1 cellular context compared by ENCODE assay signal in the genomic region with DNA sequence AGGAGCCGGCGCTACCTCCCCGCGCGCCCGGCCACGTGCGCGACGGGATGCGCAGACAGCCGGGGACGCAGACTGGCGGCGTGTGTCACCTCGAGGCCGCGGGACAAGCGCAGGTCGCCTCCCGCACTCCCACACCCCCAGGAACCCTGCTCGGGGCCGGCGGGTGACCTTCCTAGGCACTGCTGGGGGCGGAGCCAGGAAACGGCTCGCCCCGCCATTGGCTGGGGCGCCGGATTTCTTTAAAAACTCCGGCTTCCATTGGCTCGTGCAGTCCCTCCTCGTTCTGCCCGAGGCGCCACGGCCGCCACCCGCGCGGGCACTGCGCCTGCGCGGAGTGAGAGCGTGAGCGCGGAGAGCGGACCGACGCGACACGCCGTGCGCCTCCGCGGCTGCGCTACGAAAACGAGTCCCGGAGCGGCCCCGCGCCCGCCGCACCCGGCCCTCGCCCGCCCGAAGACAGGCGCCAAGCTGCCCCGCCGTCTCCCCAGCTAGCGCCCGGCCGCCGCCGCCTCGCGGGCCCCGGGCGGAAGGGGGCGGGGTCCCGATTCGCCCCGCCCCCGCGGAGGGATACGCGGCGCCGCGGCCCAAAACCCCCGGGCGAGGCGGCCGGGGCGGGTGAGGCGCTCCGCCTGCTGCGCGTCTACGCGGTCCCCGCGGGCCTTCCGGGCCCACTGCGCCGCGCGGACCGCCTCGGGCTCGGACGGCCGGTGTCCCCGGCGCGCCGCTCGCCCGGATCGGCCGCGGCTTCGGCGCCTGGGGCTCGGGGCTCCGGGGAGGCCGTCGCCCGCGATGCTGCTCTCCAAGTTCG.
TF ChIP-seq lines count a peak whose summit lies in the region.

TSS of gene PIM3 (plus strand) at position 614 of the 808 bp plus-strand sequence. CDS start at position 790, 176 bp downstream.

TF ChIP-seq in HepG2, 621 proteins besides CTCF, POLR2A, EP300 and RAD21 (continued from another document and continues in another):
- peak; percentile 94 for TF ChIP-seq THAP7 (CRISPR knock-in tag; IDR thresholded peaks at IDR 0.05)
- no peak for TF ChIP-seq CHD4 (IDR thresholded peaks at IDR 0.05; ENCODE audit: borderline replicate concordance, low read length)
- no peak for TF ChIP-seq MATR3 (CRISPR knock-in tag; IDR thresholded peaks at IDR 0.05)
- TF ChIP-seq ELF3 (CRISPR knock-in tag; IDR thresholded peaks at IDR 0.05), result peak; percentile 83
- peak; percentile 95; the same call in 2 of the 3 replicates for TF ChIP-seq MXI1 (IDR thresholded peaks at IDR 0.05; ENCODE audit: borderline replicate concordance, low read depth, low read length)
- peak; percentile 92 for TF ChIP-seq GABPB1 (CRISPR knock-in tag; IDR thresholded peaks at IDR 0.05)
- TF ChIP-seq MTF2 (CRISPR knock-in tag; IDR thresholded peaks at IDR 0.05; ENCODE audit: borderline replicate concordance), result peak; percentile 68; the same call in 1 of the 2 replicates
- TF ChIP-seq, protein P1, sequence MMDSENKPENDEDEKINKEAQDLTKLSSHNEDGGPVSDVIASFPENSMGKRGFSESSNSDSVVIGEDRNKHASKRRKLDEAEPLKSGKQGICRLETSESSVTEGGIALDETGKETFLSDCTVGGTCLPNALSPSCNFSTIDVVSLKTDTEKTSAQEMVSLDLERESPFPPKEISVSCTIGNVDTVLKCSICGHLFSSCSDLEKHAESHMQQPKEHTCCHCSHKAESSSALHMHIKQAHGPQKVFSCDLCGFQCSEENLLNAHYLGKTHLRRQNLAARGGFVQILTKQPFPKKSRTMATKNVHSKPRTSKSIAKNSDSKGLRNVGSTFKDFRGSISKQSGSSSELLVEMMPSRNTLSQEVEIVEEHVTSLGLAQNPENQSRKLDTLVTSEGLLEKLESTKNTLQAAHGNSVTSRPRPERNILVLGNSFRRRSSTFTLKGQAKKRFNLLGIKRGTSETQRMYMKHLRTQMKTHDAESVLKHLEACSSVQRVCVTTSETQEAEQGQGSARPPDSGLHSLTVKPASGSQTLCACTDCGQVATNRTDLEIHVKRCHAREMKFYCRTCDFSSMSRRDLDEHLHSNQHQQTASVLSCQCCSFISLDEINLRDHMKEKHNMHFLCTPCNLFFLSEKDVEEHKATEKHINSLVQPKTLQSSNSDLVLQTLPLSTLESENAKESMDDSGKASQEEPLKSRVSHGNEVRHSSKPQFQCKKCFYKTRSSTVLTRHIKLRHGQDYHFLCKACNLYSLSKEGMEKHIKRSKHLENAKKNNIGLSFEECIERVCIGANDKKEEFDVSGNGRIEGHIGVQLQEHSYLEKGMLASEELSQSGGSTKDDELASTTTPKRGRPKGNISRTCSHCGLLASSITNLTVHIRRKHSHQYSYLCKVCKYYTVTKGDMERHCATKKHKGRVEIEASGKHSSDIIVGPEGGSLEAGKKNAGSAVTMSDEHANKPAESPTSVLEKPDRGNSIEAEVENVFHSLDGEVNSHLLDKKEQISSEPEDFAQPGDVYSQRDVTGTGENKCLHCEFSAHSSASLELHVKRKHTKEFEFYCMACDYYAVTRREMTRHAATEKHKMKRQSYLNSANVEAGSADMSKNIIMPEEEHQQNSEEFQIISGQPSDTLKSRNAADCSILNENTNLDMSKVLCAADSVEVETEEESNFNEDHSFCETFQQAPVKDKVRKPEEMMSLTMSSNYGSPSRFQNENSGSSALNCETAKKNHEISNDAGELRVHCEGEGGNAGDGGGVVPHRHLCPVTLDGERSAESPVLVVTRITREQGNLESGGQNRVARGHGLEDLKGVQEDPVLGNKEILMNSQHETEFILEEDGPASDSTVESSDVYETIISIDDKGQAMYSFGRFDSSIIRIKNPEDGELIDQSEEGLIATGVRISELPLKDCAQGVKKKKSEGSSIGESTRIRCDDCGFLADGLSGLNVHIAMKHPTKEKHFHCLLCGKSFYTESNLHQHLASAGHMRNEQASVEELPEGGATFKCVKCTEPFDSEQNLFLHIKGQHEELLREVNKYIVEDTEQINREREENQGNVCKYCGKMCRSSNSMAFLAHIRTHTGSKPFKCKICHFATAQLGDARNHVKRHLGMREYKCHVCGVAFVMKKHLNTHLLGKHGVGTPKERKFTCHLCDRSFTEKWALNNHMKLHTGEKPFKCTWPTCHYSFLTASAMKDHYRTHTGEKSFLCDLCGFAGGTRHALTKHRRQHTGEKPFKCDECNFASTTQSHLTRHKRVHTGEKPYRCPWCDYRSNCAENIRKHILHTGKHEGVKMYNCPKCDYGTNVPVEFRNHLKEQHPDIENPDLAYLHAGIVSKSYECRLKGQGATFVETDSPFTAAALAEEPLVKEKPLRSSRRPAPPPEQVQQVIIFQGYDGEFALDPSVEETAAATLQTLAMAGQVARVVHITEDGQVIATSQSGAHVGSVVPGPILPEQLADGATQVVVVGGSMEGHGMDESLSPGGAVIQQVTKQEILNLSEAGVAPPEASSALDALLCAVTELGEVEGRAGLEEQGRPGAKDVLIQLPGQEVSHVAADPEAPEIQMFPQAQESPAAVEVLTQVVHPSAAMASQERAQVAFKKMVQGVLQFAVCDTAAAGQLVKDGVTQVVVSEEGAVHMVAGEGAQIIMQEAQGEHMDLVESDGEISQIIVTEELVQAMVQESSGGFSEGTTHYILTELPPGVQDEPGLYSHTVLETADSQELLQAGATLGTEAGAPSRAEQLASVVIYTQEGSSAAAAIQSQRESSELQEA (CRISPR knock-in tag; IDR thresholded peaks at IDR 0.05; ENCODE audit: not compliant biosample characterization), result no peak
- TF ChIP-seq ZBTB21 (CRISPR knock-in tag; IDR thresholded peaks at IDR 0.05), result no peak
- no peak; the same call in 1 of the 2 replicates for TF ChIP-seq ZNF547 (CRISPR knock-in tag; IDR thresholded peaks at IDR 0.05)
- TF ChIP-seq MIER2 (CRISPR knock-in tag; IDR thresholded peaks at IDR 0.05), result no peak
- peak; percentile 5 for TF ChIP-seq CBX1 (IDR thresholded peaks at IDR 0.05; ENCODE audit: low read depth)
- peak; percentile 45; the same call in 1 of the 2 replicates for TF ChIP-seq ZNF331 (CRISPR knock-in tag; IDR thresholded peaks at IDR 0.05)
- 0 out of 2 replicates have a peak, but pooled peaks have one; percentile 42 for TF ChIP-seq ZFP37 (CRISPR knock-in tag; IDR thresholded peaks at IDR 0.05; ENCODE audit: borderline replicate concordance)
- peak; percentile 86 for TF ChIP-seq SAP130 (CRISPR knock-in tag; IDR thresholded peaks at IDR 0.05; ENCODE audit: low read depth)
- no peak for TF ChIP-seq SIN3B (IDR thresholded peaks at IDR 0.05; ENCODE audit: low read length)
- no peak for TF ChIP-seq ZBTB7B (CRISPR knock-in tag; IDR thresholded peaks at IDR 0.05)
- 0 out of 2 replicates have a peak, but pooled peaks have one; percentile 44 for TF ChIP-seq BATF2 (CRISPR knock-in tag; IDR thresholded peaks at IDR 0.05)
- no peak for TF ChIP-seq SOX13 (IDR thresholded peaks at IDR 0.05)
- TF ChIP-seq SOX13 (CRISPR knock-in tag; conservative IDR thresholded peaks at IDR 0.05 in 1 of 2, IDR thresholded peaks at IDR 0.05 in 1 of 2), result peak in 1 of 2 experiments; percentile 29; a peak in 1 of 4 replicates
- TF ChIP-seq, protein P2, sequence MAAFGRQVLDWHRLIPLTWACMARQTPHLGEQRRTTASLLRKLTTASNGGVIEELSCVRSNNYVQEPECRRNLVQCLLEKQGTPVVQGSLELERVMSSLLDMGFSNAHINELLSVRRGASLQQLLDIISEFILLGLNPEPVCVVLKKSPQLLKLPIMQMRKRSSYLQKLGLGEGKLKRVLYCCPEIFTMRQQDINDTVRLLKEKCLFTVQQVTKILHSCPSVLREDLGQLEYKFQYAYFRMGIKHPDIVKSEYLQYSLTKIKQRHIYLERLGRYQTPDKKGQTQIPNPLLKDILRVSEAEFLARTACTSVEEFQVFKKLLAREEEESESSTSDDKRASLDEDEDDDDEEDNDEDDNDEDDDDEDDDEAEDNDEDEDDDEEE (CRISPR knock-in tag; IDR thresholded peaks at IDR 0.05), result peak; percentile 93; the same call in 1 of the 2 replicates
- TF ChIP-seq ZNF776 (CRISPR knock-in tag; IDR thresholded peaks at IDR 0.05), result peak; percentile 74
- peak; percentile 57 for TF ChIP-seq NR2C2 (CRISPR knock-in tag; IDR thresholded peaks at IDR 0.05; ENCODE audit: borderline replicate concordance)
- TF ChIP-seq FOXO1 (CRISPR knock-in tag; IDR thresholded peaks at IDR 0.05), result peak; percentile 58
- no peak; the same call in 1 of the 2 replicates for TF ChIP-seq TGIF2 (CRISPR knock-in tag; IDR thresholded peaks at IDR 0.05)
- TF ChIP-seq ZKSCAN1 (IDR thresholded peaks at IDR 0.05; ENCODE audit: low read length), result no peak
- TF ChIP-seq, protein P3, sequence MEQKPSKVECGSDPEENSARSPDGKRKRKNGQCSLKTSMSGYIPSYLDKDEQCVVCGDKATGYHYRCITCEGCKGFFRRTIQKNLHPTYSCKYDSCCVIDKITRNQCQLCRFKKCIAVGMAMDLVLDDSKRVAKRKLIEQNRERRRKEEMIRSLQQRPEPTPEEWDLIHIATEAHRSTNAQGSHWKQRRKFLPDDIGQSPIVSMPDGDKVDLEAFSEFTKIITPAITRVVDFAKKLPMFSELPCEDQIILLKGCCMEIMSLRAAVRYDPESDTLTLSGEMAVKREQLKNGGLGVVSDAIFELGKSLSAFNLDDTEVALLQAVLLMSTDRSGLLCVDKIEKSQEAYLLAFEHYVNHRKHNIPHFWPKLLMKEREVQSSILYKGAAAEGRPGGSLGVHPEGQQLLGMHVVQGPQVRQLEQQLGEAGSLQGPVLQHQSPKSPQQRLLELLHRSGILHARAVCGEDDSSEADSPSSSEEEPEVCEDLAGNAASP (CRISPR knock-in tag; IDR thresholded peaks at IDR 0.05; ENCODE audit: borderline replicate concordance), result peak; percentile 61; the same call in 1 of the 2 replicates
- 0 out of 2 replicates have a peak, but pooled peaks have one; percentile 61 for TF ChIP-seq ZNF589 (CRISPR knock-in tag; conservative IDR thresholded peaks at IDR 0.05)
- TF ChIP-seq ZNF670 (CRISPR knock-in tag; IDR thresholded peaks at IDR 0.05; ENCODE audit: borderline replicate concordance), result no peak; the same call in 1 of the 2 replicates
- TF ChIP-seq POLR2AphosphoS5 (IDR thresholded peaks at IDR 0.05; ENCODE audit: low read depth, low read length), result peak; percentile 83
- TF ChIP-seq, protein P4, sequence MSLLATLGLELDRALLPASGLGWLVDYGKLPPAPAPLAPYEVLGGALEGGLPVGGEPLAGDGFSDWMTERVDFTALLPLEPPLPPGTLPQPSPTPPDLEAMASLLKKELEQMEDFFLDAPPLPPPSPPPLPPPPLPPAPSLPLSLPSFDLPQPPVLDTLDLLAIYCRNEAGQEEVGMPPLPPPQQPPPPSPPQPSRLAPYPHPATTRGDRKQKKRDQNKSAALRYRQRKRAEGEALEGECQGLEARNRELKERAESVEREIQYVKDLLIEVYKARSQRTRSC (CRISPR knock-in tag; IDR thresholded peaks at IDR 0.05; ENCODE audit: low read depth), result no peak; the same call in 1 of the 2 replicates
- no peak for TF ChIP-seq NR2F6 (IDR thresholded peaks at IDR 0.05)
- peak; percentile 45; the same call in 1 of the 2 replicates for TF ChIP-seq NR2F6 (CRISPR knock-in tag; IDR thresholded peaks at IDR 0.05)
- TF ChIP-seq ZNF546 (CRISPR knock-in tag; conservative IDR thresholded peaks at IDR 0.05), result peak; percentile 52; the same call in 1 of the 2 replicates
- no peak for TF ChIP-seq RELA (CRISPR knock-in tag; IDR thresholded peaks at IDR 0.05)
- TF ChIP-seq, protein P5, sequence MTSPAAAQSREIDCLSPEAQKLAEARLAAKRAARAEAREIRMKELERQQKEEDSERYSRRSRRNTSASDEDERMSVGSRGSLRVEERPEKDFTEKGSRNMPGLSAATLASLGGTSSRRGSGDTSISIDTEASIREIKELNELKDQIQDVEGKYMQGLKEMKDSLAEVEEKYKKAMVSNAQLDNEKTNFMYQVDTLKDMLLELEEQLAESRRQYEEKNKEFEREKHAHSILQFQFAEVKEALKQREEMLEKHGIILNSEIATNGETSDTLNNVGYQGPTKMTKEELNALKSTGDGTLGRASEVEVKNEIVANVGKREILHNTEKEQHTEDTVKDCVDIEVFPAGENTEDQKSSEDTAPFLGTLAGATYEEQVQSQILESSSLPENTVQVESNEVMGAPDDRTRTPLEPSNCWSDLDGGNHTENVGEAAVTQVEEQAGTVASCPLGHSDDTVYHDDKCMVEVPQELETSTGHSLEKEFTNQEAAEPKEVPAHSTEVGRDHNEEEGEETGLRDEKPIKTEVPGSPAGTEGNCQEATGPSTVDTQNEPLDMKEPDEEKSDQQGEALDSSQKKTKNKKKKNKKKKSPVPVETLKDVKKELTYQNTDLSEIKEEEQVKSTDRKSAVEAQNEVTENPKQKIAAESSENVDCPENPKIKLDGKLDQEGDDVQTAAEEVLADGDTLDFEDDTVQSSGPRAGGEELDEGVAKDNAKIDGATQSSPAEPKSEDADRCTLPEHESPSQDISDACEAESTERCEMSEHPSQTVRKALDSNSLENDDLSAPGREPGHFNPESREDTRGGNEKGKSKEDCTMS (CRISPR knock-in tag; conservative IDR thresholded peaks at IDR 0.05), result no peak
- TF ChIP-seq, protein P6, sequence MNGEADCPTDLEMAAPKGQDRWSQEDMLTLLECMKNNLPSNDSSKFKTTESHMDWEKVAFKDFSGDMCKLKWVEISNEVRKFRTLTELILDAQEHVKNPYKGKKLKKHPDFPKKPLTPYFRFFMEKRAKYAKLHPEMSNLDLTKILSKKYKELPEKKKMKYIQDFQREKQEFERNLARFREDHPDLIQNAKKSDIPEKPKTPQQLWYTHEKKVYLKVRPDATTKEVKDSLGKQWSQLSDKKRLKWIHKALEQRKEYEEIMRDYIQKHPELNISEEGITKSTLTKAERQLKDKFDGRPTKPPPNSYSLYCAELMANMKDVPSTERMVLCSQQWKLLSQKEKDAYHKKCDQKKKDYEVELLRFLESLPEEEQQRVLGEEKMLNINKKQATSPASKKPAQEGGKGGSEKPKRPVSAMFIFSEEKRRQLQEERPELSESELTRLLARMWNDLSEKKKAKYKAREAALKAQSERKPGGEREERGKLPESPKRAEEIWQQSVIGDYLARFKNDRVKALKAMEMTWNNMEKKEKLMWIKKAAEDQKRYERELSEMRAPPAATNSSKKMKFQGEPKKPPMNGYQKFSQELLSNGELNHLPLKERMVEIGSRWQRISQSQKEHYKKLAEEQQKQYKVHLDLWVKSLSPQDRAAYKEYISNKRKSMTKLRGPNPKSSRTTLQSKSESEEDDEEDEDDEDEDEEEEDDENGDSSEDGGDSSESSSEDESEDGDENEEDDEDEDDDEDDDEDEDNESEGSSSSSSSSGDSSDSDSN (CRISPR knock-in tag; IDR thresholded peaks at IDR 0.05), result peak; percentile 50
- TF ChIP-seq ZNF660 (CRISPR knock-in tag; IDR thresholded peaks at IDR 0.05; ENCODE audit: borderline replicate concordance, low read depth), result no peak
